ENCODE assay signal across 8 cellular contexts in the genomic region with DNA sequence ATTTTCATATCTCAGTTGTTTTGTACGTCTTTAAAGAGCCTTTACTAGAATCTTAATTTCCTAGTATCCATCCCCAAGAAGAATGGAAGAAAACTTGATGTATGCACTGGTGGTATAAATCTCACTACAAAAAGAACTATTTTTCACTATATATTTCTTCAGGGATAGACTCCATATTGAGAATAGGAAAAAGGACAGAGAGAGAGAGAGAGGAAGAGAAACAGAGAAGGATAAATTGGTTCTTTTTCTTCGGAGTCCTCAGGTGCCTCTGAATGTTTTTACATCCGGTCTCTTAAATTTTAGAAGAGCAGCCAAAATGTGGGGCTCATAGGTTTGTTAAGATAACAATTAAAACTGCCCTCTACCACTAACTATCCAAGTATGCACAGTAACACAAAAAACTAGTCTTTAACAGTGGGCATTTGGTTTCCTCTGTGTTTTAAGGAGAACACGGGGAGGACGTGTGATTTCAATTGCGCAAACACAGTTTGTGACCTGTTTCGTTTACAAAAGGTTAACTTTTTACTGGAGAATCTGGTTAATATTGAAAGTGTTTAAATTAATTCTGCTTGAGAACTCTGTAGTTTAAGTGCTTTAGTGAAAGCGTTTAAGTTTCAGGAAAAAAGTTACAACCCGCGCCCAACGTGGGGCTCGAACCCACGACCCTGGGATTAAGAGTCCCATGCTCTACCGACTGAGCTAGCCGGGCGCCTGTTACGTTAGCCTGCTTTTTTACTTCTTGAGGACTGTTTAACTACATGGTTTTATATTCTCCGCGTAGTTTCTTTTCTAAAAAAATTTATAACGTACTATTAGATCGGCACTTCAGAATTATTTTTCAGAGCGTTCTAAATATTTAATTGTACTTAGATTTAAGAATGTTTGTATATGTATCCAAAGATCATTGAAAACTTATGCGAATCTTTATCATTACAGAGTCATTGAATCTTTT. TPM values are rescaled to one million over a fixed set of nuclear protein-coding genes. Genes with fewer than 3 reads are reported as not detected.
DNase-seq lines count a peak whose midpoint lies in the region; ATAC-seq and TF ChIP-seq lines count a peak whose summit lies in the region.

No MANE protein-coding gene starts in this region.

- no peak for TF ChIP-seq CTCF in AG04450 (IDR thresholded peaks at IDR 0.05; ENCODE audit: low read depth, low read length)

- H3K27ac ChIP-seq in AG04450 (ENCODE audit: low read depth, low read length) (no peak overlapping the region), cingulate gyrus (ENCODE audit: low read depth, low read length) (peak overlapping the region; percentile 48), layer of hippocampus (ENCODE audit: low read depth, low read length) (peak overlapping the region; percentile 46)

- POLR2A ChIA-PET in AG04450 (lab: Yijun Ruan, JAX) = interaction anchor here (1.0 kb wide), 1 partner anchor 39 kb away, joined by 3 read pairs; the partner anchor contains the start of gene ACTR10

- H3K4me3 ChIP-seq in AG04450 (ENCODE audit: low read depth, low read length) = peak overlapping the region; percentile 63

- ATAC-seq in GM21529 (IDR thresholded peaks at IDR 0.05; ENCODE audit: unreplicated experiment) (peak; percentile 23), HG02571 (IDR thresholded peaks at IDR 0.05; ENCODE audit: unreplicated experiment) (no peak)

- no peaks in the 10 kb centered on the region for H3K27me3 ChIP-seq in AG04450 (ENCODE audit: control insufficient read depth, insufficient read depth, low read length)
- no peaks in the 10 kb centered on the region for H3K27me3 ChIP-seq in layer of hippocampus (ENCODE audit: control insufficient read depth, insufficient read depth, low read length)

- CTCF ChIA-PET in AG04450 (lab: Charles Lee) = interaction anchor here (1.0 to 1.2 kb wide), 2 partner anchors 130 to 131 kb away, joined by 3 read pairs; no protein-coding TSS in a partner anchor

- no peaks in the 10 kb centered on the region for H3K9me3 ChIP-seq in AG04450 (ENCODE audit: control insufficient read depth, insufficient read depth, low read length)

- DNase-seq in AG04450 (ENCODE audit: low read depth, low spot score) = no peak
- peak; percentile 83 for DNase-seq in NCI-H2107 treated with DMSO at 0.1 percent for 48 hours (lab: John Stamatoyannopoulos, UW; ENCODE audit: unreplicated experiment)
- DNase-seq in activated CD4-positive, alpha-beta T cell treated with anti-CD3 and anti-CD28 coated beads for 1 hour = peak; percentile 76
- DNase-seq in stimulated activated CD4-positive, alpha-beta T cell treated with anti-CD3 and anti-CD28 coated beads, Interleukin-1b, Interleukin-23, amount 100 ng/mL, for 24 hours (ENCODE audit: low read depth in 4 of 4, low spot score in 1 of 4) = peak; percentile 66 to 86 (median 70)

RNA-seq across cellular contexts. Expression of gene PSMA3, which starts 5.1 kb away (rescaled TPM):
- polyA plus RNA-seq in AG04450 (2011; rRNA removed) = 266 and 318 TPM in 2 replicates
- 77.6 and 99.9 TPM in 2 replicates for polyA minus RNA-seq in AG04450 (2011; rRNA and poly(A)+ RNA removed)

RNA-seq across cellular contexts. Expression of gene ACTR10, which starts 39.6 kb away (rescaled TPM):
- 99.9 and 142 TPM in 2 replicates for polyA plus RNA-seq in AG04450 (2011; rRNA removed)
- 16.8 and 26.5 TPM in 2 replicates for polyA minus RNA-seq in AG04450 (2011; rRNA and poly(A)+ RNA removed)

RNA-seq across cellular contexts. Expression of gene ARID4A, which starts 58.8 kb away (rescaled TPM):
- 7.4 and 12.4 TPM in 2 replicates for polyA plus RNA-seq in AG04450 (2011; rRNA removed)
- polyA minus RNA-seq in AG04450 (2011; rRNA and poly(A)+ RNA removed) = 14.8 and 22.4 TPM in 2 replicates
